Comparison of ENCODE assay signal across 15 cellular contexts in genomic region chr11:76132268-76132667, GRCh38.
DNase-seq lines count a peak whose midpoint lies in the region; ATAC-seq and TF ChIP-seq lines count a peak whose summit lies in the region.
"Had no signal": no experiment of that assay in that cellular context is flagged by ENCODE, and none has a peak within 500 bp of the region (broad histone marks: within the 10 kb centered on the region; RNA-seq: fewer than 3 reads in every experiment).

No MANE protein-coding gene starts in this region.

- no peaks in the 10 kb centered on the region for H3K36me3 Mint-ChIP-seq in T-helper 1 cell treated with Interleukin-12 subunit alpha and Interleukin-12 subunit beta and Interleukin-4 antibody, amounts not matched to agents 30 μg/mL and 1 μg/mL, for 36 hours (ENCODE audit: low read depth)
- H3K36me3 Mint-ChIP-seq: activated naive CD4-positive, alpha-beta T cell treated with anti-CD3 and anti-CD28 coated beads, Interleukin-2, amount 50 U/mL, for 24 hours had no signal

- no peak overlapping the region for H3K4me2 ChIP-seq in parathyroid adenoma (ENCODE audit: low read length)
- H3K4me2 ChIP-seq: A549 had no signal

- no peak overlapping the region for H3K4me3 ChIP-seq in Jurkat, Clone E6-1 (ENCODE audit: low read length)
- H3K4me3 ChIP-seq in choroid plexus epithelial cell (ENCODE audit: low read depth, low read length) = no peak overlapping the region
- no peak overlapping the region for H3K4me3 ChIP-seq in parathyroid adenoma (ENCODE audit: low read depth, low read length)
- H3K4me3 ChIP-seq: A549, HAP-1 had no signal

- H3K4me3 Mint-ChIP-seq in T-helper 1 cell treated with Interleukin-12 subunit alpha and Interleukin-12 subunit beta and Interleukin-4 antibody, amounts not matched to agents 30 μg/mL and 1 μg/mL, for 36 hours = no peak overlapping the region
- H3K4me3 Mint-ChIP-seq: activated naive CD4-positive, alpha-beta T cell treated with anti-CD3 and anti-CD28 coated beads, Interleukin-2, amount 50 U/mL, for 24 hours; stimulated activated naive CD8-positive, alpha-beta T cell treated with anti-CD3 and anti-CD28 coated beads, Interleukin-15, Interleukin-2, amounts not matched to agents 100 ng/mL and 50 ng/mL, for 24 hours; T-helper 2 cell treated with Interferon-gamma antibody and Interleukin-4, amounts not matched to agents 5 μg/mL and 100 μg/mL, for 36 hours had no signal

- TF ChIP-seq CTCF in choroid plexus epithelial cell (conservative IDR thresholded peaks at IDR 0.05; ENCODE audit: low read depth, low read length) (no peak), parathyroid adenoma (IDR thresholded peaks at IDR 0.05) (no peak)

- H3K9me3 Mint-ChIP-seq in T-helper 1 cell treated with Interleukin-12 subunit alpha and Interleukin-12 subunit beta and Interleukin-4 antibody, amounts not matched to agents 30 μg/mL and 1 μg/mL, for 36 hours = no peaks in the 10 kb centered on the region
- H3K9me3 Mint-ChIP-seq: activated naive CD4-positive, alpha-beta T cell treated with anti-CD3 and anti-CD28 coated beads, Interleukin-2, amount 50 U/mL, for 24 hours; stimulated activated naive CD8-positive, alpha-beta T cell treated with anti-CD3 and anti-CD28 coated beads, Interleukin-15, Interleukin-2, amounts not matched to agents 100 ng/mL and 50 ng/mL, for 24 hours; T-helper 2 cell treated with Interferon-gamma antibody and Interleukin-4, amounts not matched to agents 5 μg/mL and 100 μg/mL, for 36 hours had no signal

- peaks cover 25% of the 10 kb centered on the region for H3K4me1 ChIP-seq in parathyroid adenoma
- H3K4me1 ChIP-seq: A549, HAP-1 had no signal

- no peak overlapping the region for H3K9ac ChIP-seq in parathyroid adenoma

- H3K79me2 ChIP-seq in parathyroid adenoma = no peaks in the 10 kb centered on the region

- ATAC-seq in HG02642 (IDR thresholded peaks at IDR 0.05; ENCODE audit: poor library complexity, unreplicated experiment) = no peak
- ATAC-seq: A549; activated CD4-positive, CD25-positive, alpha-beta regulatory T cell treated with anti-CD3 and anti-CD28 coated beads, Interleukin-2, amount 50 U/mL, for 24 hours had no signal

- peaks cover 15% of the 10 kb centered on the region for H3K4me1 Mint-ChIP-seq in T-helper 1 cell treated with Interleukin-12 subunit alpha and Interleukin-12 subunit beta and Interleukin-4 antibody, amounts not matched to agents 30 μg/mL and 1 μg/mL, for 36 hours (ENCODE audit: low read depth)

- H3K9me3 ChIP-seq in parathyroid adenoma (ENCODE audit: control insufficient read depth, low read length) = no peaks in the 10 kb centered on the region
- H3K9me3 ChIP-seq: A549, HAP-1 had no signal

- H2AFZ ChIP-seq in parathyroid adenoma = no peak overlapping the region

- no peak for DNase-seq in T-helper 1 cell
- DNase-seq in Jurkat, Clone E6-1 (ENCODE audit: low read depth, low spot score) = peak; percentile 58
- DNase-seq in choroid plexus epithelial cell (ENCODE audit: low read depth) = peak; percentile 26
- no peak for DNase-seq in NCI-H226
- DNase-seq in putamen (ENCODE audit: low spot score) = no peak
- DNase-seq: stimulated activated CD4-positive, alpha-beta T cell treated with anti-CD3 and anti-CD28 coated beads, Interleukin-15, amount 100 ng/mL, for 24 hours had no signal

- peak overlapping the region; percentile 29 for H3K27ac Mint-ChIP-seq in T-helper 1 cell treated with Interleukin-12 subunit alpha and Interleukin-12 subunit beta and Interleukin-4 antibody, amounts not matched to agents 30 μg/mL and 1 μg/mL, for 36 hours
- H3K27ac Mint-ChIP-seq: stimulated activated naive CD8-positive, alpha-beta T cell treated with anti-CD3 and anti-CD28 coated beads, Interleukin-15, Interleukin-2, amounts not matched to agents 100 ng/mL and 50 ng/mL, for 24 hours; T-helper 2 cell treated with Interferon-gamma antibody and Interleukin-4, amounts not matched to agents 5 μg/mL and 100 μg/mL, for 36 hours had no signal

- peaks cover 4% of the 10 kb centered on the region for H3K27me3 Mint-ChIP-seq in T-helper 1 cell treated with Interleukin-12 subunit alpha and Interleukin-12 subunit beta and Interleukin-4 antibody, amounts not matched to agents 30 μg/mL and 1 μg/mL, for 36 hours (ENCODE audit: low read depth)
- H3K27me3 Mint-ChIP-seq: activated naive CD4-positive, alpha-beta T cell treated with anti-CD3 and anti-CD28 coated beads, Interleukin-2, amount 50 U/mL, for 24 hours; stimulated activated naive CD8-positive, alpha-beta T cell treated with anti-CD3 and anti-CD28 coated beads, Interleukin-15, Interleukin-2, amounts not matched to agents 100 ng/mL and 50 ng/mL, for 24 hours had no signal

- H3K27ac ChIP-seq in parathyroid adenoma = peak overlapping the region; percentile 72
- H3K27ac ChIP-seq: A549 had no signal

- H3K36me3 ChIP-seq in parathyroid adenoma (ENCODE audit: control insufficient read depth, insufficient read depth, low read length) = no peaks in the 10 kb centered on the region
- H3K36me3 ChIP-seq: HAP-1 had no signal

- no peaks in the 10 kb centered on the region for H3K27me3 ChIP-seq in parathyroid adenoma (ENCODE audit: control insufficient read depth, insufficient read depth, low read length)

Comparison
In these comparisons a context has a peak if more than half of its experiments do, and no peak if none do; other contexts are left out.
1. DNase-seq: peak in Jurkat, Clone E6-1 (single experiment) and choroid plexus epithelial cell (single experiment); none in T-helper 1 cell (0 of 5), NCI-H226 (single experiment) and putamen (single experiment).